Comparison of ENCODE assay signal across 1 cellular context in the genomic region with DNA sequence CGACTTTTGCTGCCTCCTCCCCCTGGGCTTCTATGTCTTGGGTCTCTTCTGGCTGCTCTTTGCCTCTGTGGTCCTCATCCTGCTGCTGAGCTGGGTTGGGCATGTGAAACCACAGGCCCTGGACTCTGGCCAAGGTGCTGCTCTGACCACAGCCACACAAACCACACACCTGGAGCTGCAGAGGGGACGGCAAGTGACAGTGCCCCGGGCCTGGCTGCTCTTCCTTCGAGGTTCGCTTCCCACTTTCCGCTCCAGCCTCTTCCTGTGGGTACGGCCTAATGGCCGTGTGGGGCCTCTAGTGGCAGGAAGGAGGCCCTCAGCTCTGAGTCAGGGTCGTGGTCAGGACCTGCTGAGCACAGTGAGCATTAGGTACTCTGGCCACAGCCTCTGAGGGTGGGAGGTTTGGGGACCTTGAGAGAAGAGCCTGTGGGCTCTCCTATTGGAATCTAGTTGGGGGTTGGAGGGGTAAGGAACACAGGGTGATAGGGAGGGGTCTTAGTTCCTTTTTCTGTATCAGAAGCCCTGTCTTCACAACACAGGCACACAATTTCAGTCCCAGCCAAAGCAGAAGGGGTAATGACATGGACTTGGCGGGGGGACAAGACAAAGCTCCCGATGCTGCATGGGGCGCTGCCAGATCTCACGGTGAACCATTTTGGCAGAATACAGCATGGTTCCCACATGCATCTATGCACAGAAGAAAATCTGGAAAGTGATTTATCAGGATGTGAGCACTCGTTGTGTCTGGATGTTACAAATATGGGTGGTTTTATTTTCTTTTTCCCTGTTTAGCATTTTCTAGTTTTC.
A peak's percentile ranks its signal among the peaks of the same experiment; 100 is the strongest.
TF ChIP-seq lines count a peak whose summit lies in the region.

No MANE protein-coding gene starts in this region.

TF ChIP-seq in HepG2, 621 proteins besides CTCF, POLR2A, EP300 and RAD21 (continues in another document):
- TF ChIP-seq MTA3 (CRISPR knock-in tag; IDR thresholded peaks at IDR 0.05) (no peak), ELF3 (CRISPR knock-in tag; IDR thresholded peaks at IDR 0.05) (0 out of 2 replicates have a peak, but pooled peaks have one; percentile 19), BORCS8-MEF2B (CRISPR knock-in tag; IDR thresholded peaks at IDR 0.05) (peak; percentile 57; the same call in 1 of the 2 replicates), HNF4A (CRISPR knock-in tag; IDR thresholded peaks at IDR 0.05) (0 out of 2 replicates have a peak, but pooled peaks have one; percentile 11), SALL2 (CRISPR knock-in tag; IDR thresholded peaks at IDR 0.05) (0 out of 2 replicates have a peak, but pooled peaks have one; percentile 23), ZNF3 (CRISPR knock-in tag; IDR thresholded peaks at IDR 0.05) (no peak), ELF1 (CRISPR knock-in tag; IDR thresholded peaks at IDR 0.05) (peak; percentile 49; the same call in 1 of the 2 replicates), GABPA (IDR thresholded peaks at IDR 0.05; ENCODE audit: low read depth, low read length) (no peak), GABPA (CRISPR knock-in tag; IDR thresholded peaks at IDR 0.05; ENCODE audit: low read depth) (peak; percentile 41; the same call in 1 of the 2 replicates), ATRX (CRISPR knock-in tag; IDR thresholded peaks at IDR 0.05; ENCODE audit: borderline replicate concordance) (no peak), TAF1 (CRISPR knock-in tag; IDR thresholded peaks at IDR 0.05) (peak; percentile 8; the same call in 1 of the 2 replicates), MIER3 (CRISPR knock-in tag; IDR thresholded peaks at IDR 0.05; ENCODE audit: borderline replicate concordance) (no peak), ZBTB38 (CRISPR knock-in tag; IDR thresholded peaks at IDR 0.05) (peak; percentile 89), ZNF891 (CRISPR knock-in tag; IDR thresholded peaks at IDR 0.05) (peak; percentile 75; the same call in 1 of the 2 replicates), ZIK1 (CRISPR knock-in tag; IDR thresholded peaks at IDR 0.05; ENCODE audit: borderline replicate concordance, low read depth) (no peak), GATAD2A (CRISPR knock-in tag; IDR thresholded peaks at IDR 0.05) (0 out of 2 replicates have a peak, but pooled peaks have one; percentile 36), POLR2AphosphoS5 (IDR thresholded peaks at IDR 0.05; ENCODE audit: low read depth, low read length) (peak; percentile 35; the same call in 1 of the 2 replicates), HIVEP1 (CRISPR knock-in tag; IDR thresholded peaks at IDR 0.05) (0 out of 2 replicates have a peak, but pooled peaks have one; percentile 17), KDM2A (CRISPR knock-in tag; IDR thresholded peaks at IDR 0.05; ENCODE audit: borderline replicate concordance, low read depth) (peak; percentile 84), ZNF768 (CRISPR knock-in tag; IDR thresholded peaks at IDR 0.05) (no peak), AKAP8 (CRISPR knock-in tag; IDR thresholded peaks at IDR 0.05) (0 out of 2 replicates have a peak, but pooled peaks have one; percentile 47), MED8 (CRISPR knock-in tag; IDR thresholded peaks at IDR 0.05; ENCODE audit: insufficient replicate concordance) (peak; percentile 41), NONO (IDR thresholded peaks at IDR 0.05) (no peak), NONO (CRISPR knock-in tag; conservative IDR thresholded peaks at IDR 0.05) (peak; percentile 36; the same call in 1 of the 2 replicates), ZNF501 (CRISPR knock-in tag; IDR thresholded peaks at IDR 0.05) (peak; percentile 70; the same call in 1 of the 2 replicates), ETV5 (CRISPR knock-in tag; IDR thresholded peaks at IDR 0.05; ENCODE audit: borderline replicate concordance) (0 out of 2 replicates have a peak, but pooled peaks have one; percentile 48), ZBTB7A (CRISPR knock-in tag; IDR thresholded peaks at IDR 0.05) (0 out of 2 replicates have a peak, but pooled peaks have one; percentile 24), GABPB1 (CRISPR knock-in tag; IDR thresholded peaks at IDR 0.05) (peak; percentile 44), SP4 (CRISPR knock-in tag; IDR thresholded peaks at IDR 0.05) (0 out of 2 replicates have a peak, but pooled peaks have one; percentile 37), FLYWCH1 (CRISPR knock-in tag; IDR thresholded peaks at IDR 0.05) (no peak), ZC3H13 (CRISPR knock-in tag; IDR thresholded peaks at IDR 0.05) (no peak; the same call in 1 of the 2 replicates), ATF1 (CRISPR knock-in tag; IDR thresholded peaks at IDR 0.05) (no peak), ZNF605 (CRISPR knock-in tag; IDR thresholded peaks at IDR 0.05) (0 out of 2 replicates have a peak, but pooled peaks have one; percentile 41), AGO2 (optimal IDR thresholded peaks at IDR 0.05; ENCODE audit: low read depth, low read length) (peak; percentile 90), FOXA3 (CRISPR knock-in tag; IDR thresholded peaks at IDR 0.05) (0 out of 2 replicates have a peak, but pooled peaks have one; percentile 19), TEAD3 (CRISPR knock-in tag; optimal IDR thresholded peaks at IDR 0.05; ENCODE audit: borderline replicate concordance) (peak; percentile 48), TRIM24 (CRISPR knock-in tag; IDR thresholded peaks at IDR 0.05) (no peak)
- TF ChIP-seq, protein P1, sequence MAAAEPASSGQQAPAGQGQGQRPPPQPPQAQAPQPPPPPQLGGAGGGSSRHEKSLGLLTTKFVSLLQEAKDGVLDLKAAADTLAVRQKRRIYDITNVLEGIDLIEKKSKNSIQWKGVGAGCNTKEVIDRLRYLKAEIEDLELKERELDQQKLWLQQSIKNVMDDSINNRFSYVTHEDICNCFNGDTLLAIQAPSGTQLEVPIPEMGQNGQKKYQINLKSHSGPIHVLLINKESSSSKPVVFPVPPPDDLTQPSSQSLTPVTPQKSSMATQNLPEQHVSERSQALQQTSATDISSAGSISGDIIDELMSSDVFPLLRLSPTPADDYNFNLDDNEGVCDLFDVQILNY (CRISPR knock-in tag; conservative IDR thresholded peaks at IDR 0.05): no peak
- TF ChIP-seq, protein P2, sequence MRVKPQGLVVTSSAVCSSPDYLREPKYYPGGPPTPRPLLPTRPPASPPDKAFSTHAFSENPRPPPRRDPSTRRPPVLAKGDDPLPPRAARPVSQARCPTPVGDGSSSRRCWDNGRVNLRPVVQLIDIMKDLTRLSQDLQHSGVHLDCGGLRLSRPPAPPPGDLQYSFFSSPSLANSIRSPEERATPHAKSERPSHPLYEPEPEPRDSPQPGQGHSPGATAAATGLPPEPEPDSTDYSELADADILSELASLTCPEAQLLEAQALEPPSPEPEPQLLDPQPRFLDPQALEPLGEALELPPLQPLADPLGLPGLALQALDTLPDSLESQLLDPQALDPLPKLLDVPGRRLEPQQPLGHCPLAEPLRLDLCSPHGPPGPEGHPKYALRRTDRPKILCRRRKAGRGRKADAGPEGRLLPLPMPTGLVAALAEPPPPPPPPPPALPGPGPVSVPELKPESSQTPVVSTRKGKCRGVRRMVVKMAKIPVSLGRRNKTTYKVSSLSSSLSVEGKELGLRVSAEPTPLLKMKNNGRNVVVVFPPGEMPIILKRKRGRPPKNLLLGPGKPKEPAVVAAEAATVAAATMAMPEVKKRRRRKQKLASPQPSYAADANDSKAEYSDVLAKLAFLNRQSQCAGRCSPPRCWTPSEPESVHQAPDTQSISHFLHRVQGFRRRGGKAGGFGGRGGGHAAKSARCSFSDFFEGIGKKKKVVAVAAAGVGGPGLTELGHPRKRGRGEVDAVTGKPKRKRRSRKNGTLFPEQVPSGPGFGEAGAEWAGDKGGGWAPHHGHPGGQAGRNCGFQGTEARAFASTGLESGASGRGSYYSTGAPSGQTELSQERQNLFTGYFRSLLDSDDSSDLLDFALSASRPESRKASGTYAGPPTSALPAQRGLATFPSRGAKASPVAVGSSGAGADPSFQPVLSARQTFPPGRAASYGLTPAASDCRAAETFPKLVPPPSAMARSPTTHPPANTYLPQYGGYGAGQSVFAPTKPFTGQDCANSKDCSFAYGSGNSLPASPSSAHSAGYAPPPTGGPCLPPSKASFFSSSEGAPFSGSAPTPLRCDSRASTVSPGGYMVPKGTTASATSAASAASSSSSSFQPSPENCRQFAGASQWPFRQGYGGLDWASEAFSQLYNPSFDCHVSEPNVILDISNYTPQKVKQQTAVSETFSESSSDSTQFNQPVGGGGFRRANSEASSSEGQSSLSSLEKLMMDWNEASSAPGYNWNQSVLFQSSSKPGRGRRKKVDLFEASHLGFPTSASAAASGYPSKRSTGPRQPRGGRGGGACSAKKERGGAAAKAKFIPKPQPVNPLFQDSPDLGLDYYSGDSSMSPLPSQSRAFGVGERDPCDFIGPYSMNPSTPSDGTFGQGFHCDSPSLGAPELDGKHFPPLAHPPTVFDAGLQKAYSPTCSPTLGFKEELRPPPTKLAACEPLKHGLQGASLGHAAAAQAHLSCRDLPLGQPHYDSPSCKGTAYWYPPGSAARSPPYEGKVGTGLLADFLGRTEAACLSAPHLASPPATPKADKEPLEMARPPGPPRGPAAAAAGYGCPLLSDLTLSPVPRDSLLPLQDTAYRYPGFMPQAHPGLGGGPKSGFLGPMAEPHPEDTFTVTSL (CRISPR knock-in tag; IDR thresholded peaks at IDR 0.05; ENCODE audit: borderline replicate concordance): no peak
- TF ChIP-seq, protein P3, sequence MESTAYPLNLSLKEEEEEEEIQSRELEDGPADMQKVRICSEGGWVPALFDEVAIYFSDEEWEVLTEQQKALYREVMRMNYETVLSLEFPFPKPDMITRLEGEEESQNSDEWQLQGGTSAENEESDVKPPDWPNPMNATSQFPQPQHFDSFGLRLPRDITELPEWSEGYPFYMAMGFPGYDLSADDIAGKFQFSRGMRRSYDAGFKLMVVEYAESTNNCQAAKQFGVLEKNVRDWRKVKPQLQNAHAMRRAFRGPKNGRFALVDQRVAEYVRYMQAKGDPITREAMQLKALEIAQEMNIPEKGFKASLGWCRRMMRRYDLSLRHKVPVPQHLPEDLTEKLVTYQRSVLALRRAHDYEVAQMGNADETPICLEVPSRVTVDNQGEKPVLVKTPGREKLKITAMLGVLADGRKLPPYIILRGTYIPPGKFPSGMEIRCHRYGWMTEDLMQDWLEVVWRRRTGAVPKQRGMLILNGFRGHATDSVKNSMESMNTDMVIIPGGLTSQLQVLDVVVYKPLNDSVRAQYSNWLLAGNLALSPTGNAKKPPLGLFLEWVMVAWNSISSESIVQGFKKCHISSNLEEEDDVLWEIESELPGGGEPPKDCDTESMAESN (CRISPR knock-in tag; conservative IDR thresholded peaks at IDR 0.05): peak; percentile 72; the same call in 1 of the 2 replicates
- TF ChIP-seq, protein P4, sequence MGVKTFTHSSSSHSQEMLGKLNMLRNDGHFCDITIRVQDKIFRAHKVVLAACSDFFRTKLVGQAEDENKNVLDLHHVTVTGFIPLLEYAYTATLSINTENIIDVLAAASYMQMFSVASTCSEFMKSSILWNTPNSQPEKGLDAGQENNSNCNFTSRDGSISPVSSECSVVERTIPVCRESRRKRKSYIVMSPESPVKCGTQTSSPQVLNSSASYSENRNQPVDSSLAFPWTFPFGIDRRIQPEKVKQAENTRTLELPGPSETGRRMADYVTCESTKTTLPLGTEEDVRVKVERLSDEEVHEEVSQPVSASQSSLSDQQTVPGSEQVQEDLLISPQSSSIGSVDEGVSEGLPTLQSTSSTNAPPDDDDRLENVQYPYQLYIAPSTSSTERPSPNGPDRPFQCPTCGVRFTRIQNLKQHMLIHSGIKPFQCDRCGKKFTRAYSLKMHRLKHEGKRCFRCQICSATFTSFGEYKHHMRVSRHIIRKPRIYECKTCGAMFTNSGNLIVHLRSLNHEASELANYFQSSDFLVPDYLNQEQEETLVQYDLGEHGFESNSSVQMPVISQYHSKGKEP (CRISPR knock-in tag; IDR thresholded peaks at IDR 0.05): no peak
- TF ChIP-seq, protein P5, sequence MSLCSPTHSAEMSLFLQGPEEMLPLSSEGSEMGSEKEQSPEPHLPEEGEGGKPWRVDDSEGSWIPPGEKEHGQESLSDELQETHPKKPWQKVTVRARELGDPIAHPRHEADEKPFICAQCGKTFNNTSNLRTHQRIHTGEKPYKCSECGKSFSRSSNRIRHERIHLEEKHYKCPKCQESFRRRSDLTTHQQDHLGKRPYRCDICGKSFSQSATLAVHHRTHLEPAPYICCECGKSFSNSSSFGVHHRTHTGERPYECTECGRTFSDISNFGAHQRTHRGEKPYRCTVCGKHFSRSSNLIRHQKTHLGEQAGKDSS (CRISPR knock-in tag; IDR thresholded peaks at IDR 0.05; ENCODE audit: borderline replicate concordance, low read depth): peak; percentile 33; the same call in 1 of the 2 replicates
- TF ChIP-seq, protein P6, sequence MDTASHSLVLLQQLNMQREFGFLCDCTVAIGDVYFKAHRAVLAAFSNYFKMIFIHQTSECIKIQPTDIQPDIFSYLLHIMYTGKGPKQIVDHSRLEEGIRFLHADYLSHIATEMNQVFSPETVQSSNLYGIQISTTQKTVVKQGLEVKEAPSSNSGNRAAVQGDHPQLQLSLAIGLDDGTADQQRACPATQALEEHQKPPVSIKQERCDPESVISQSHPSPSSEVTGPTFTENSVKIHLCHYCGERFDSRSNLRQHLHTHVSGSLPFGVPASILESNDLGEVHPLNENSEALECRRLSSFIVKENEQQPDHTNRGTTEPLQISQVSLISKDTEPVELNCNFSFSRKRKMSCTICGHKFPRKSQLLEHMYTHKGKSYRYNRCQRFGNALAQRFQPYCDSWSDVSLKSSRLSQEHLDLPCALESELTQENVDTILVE (CRISPR knock-in tag; IDR thresholded peaks at IDR 0.05): no peak
- TF ChIP-seq, protein P7, sequence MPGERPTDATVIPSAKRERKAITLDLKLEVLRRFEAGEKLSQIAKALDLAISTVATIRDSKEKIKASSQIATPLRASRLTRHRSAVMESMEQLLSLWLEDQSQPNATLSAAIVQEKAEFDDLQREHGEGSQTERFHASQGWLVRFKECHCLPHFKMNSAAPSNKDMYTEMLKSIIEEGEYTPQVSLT (CRISPR knock-in tag; IDR thresholded peaks at IDR 0.05; ENCODE audit: borderline replicate concordance, low read depth): no peak
- TF ChIP-seq, protein P8, sequence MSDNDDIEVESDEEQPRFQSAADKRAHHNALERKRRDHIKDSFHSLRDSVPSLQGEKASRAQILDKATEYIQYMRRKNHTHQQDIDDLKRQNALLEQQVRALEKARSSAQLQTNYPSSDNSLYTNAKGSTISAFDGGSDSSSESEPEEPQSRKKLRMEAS (IDR thresholded peaks at IDR 0.05): 0 out of 2 replicates have a peak, but pooled peaks have one; percentile 12
